Comparison of ENCODE assay signal across 8 cellular contexts in the genomic region with DNA sequence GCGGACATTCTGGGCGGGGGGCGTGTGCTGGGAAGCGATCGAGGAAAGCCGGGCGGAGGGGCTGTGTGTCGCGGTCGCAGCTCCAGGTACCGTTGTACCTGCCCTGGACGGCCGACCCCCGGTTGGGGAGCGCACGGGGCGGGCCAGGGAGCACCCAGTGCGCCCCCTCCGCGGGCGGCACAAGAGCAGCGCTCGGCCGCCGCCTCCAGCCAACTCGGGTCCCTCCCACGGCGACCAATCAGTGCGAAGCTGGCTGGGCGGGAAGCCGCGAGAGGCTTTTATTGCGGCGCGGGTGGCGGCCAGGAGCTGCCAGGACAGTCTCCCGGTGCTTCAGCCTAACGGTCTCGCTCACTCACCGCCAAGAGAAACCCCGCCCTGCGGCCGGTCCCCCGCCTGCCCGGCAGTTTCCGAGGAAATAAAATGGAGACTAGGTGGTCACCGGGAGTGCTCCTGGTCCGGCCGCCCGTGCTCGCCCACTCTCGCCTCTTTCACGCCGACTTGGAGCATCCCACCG. TPM values are rescaled to one million over a fixed set of nuclear protein-coding genes. Genes with fewer than 3 reads are reported as not detected.
DNase-seq lines count a peak whose midpoint lies in the region; ATAC-seq and TF ChIP-seq lines count a peak whose summit lies in the region.

No MANE protein-coding gene starts in this region.

- H3K27ac Mint-ChIP-seq in activated naive CD4-positive, alpha-beta T cell treated with anti-CD3 and anti-CD28 coated beads for 36 hours, result no peak overlapping the region
- no peak overlapping the region for H3K27ac Mint-ChIP-seq in activated naive CD4-positive, alpha-beta T cell treated with anti-CD3 and anti-CD28 coated beads, Interleukin-2, amount 10 ng/mL, durations not matched to agents 7 days and 5 days

- TF ChIP-seq CTCF in lung (IDR thresholded peaks at IDR 0.05; ENCODE audit: control extremely low read depth, extremely low read depth), result no peak

- intact Hi-C loops in activated naive CD4-positive, alpha-beta T cell treated with anti-CD3 and anti-CD28 coated beads for 36 hours (cut with micrococcal nuclease), result loop anchor here (1.0 to 10.0 kb wide), 2 partner anchors 10 to 322 kb away; no protein-coding TSS in a partner anchor

- H3K4me3 ChIP-seq in lung, result no peak overlapping the region

- H3K4me1 ChIP-seq in lung (ENCODE audit: control insufficient read depth in 2 of 2, insufficient read depth in 2 of 2, low read length in 2 of 2), result peaks cover 6 to 18% of the 10 kb centered on the region in 2 donors

- no peaks in the 10 kb centered on the region for H3K9me3 ChIP-seq in lung (ENCODE audit: control insufficient read depth in 2 of 2, insufficient read depth in 1 of 2, low read length in 1 of 2)

- peaks cover 57% of the 10 kb centered on the region for H3K27me3 Mint-ChIP-seq in activated naive CD4-positive, alpha-beta T cell treated with anti-CD3 and anti-CD28 coated beads for 36 hours (ENCODE audit: low read depth)
- H3K27me3 Mint-ChIP-seq in activated naive CD4-positive, alpha-beta T cell treated with anti-CD3 and anti-CD28 coated beads, Interleukin-2, amount 10 ng/mL, durations not matched to agents 7 days and 5 days, result peaks cover 69% of the 10 kb centered on the region

- no peak for DNase-seq in activated naive CD4-positive, alpha-beta T cell treated with anti-CD3 and anti-CD28 coated beads for 36 hours
- no peak for DNase-seq in activated naive CD4-positive, alpha-beta T cell treated with anti-CD3 and anti-CD28 coated beads, Interleukin-2, amount 10 ng/mL, durations not matched to agents 7 days and 5 days
- DNase-seq in NCI-H69 (lab: John Stamatoyannopoulos, UW) (peak; percentile 98), ecto neural progenitor cell (ENCODE audit: low spot score) (peak; percentile 87), lung (ENCODE audit: low spot score) (no peak)

- peaks cover 12% of the 10 kb centered on the region for H3K4me1 Mint-ChIP-seq in activated naive CD4-positive, alpha-beta T cell treated with anti-CD3 and anti-CD28 coated beads for 36 hours (ENCODE audit: low read depth)
- H3K4me1 Mint-ChIP-seq in activated naive CD4-positive, alpha-beta T cell treated with anti-CD3 and anti-CD28 coated beads, Interleukin-2, amount 10 ng/mL, durations not matched to agents 7 days and 5 days, result peaks cover 15% of the 10 kb centered on the region

- CTCF ChIA-PET in activated naive CD4-positive, alpha-beta T cell treated with anti-CD3 and anti-CD28 coated beads for 36 hours (lab: Charles Lee), result no interaction called here
- CTCF ChIA-PET in activated naive CD4-positive, alpha-beta T cell treated with anti-CD3 and anti-CD28 coated beads, Interleukin-2, amount 10 ng/mL, durations not matched to agents 7 days and 5 days (lab: Charles Lee), result no interaction called here

- peak overlapping the region; percentile 61 for H3K4me3 Mint-ChIP-seq in activated naive CD4-positive, alpha-beta T cell treated with anti-CD3 and anti-CD28 coated beads for 36 hours
- H3K4me3 Mint-ChIP-seq in activated naive CD4-positive, alpha-beta T cell treated with anti-CD3 and anti-CD28 coated beads, Interleukin-2, amount 10 ng/mL, durations not matched to agents 7 days and 5 days, result no peak overlapping the region

- peak; percentile 63 for ATAC-seq in lung (ENCODE audit: insufficient read depth, low FRiP score)
- ATAC-seq in GM21825 (IDR thresholded peaks at IDR 0.05; ENCODE audit: unreplicated experiment), result no peak
- no peak for ATAC-seq in HG03520 (IDR thresholded peaks at IDR 0.05; ENCODE audit: unreplicated experiment)

- no peaks in the 10 kb centered on the region for H3K9me3 Mint-ChIP-seq in activated naive CD4-positive, alpha-beta T cell treated with anti-CD3 and anti-CD28 coated beads for 36 hours
- H3K9me3 Mint-ChIP-seq in activated naive CD4-positive, alpha-beta T cell treated with anti-CD3 and anti-CD28 coated beads, Interleukin-2, amount 10 ng/mL, durations not matched to agents 7 days and 5 days, result no peaks in the 10 kb centered on the region

- WGBS in lung, 2 donors, result 1 to 2% methylated on average over 37 to 55 of the region's 55 CpGs

- no peaks in the 10 kb centered on the region for H3K36me3 Mint-ChIP-seq in activated naive CD4-positive, alpha-beta T cell treated with anti-CD3 and anti-CD28 coated beads for 36 hours (ENCODE audit: low read depth)
- peaks cover 2% of the 10 kb centered on the region for H3K36me3 Mint-ChIP-seq in activated naive CD4-positive, alpha-beta T cell treated with anti-CD3 and anti-CD28 coated beads, Interleukin-2, amount 10 ng/mL, durations not matched to agents 7 days and 5 days

- H3K36me3 ChIP-seq in lung (ENCODE audit: control insufficient read depth in 2 of 2, insufficient read depth in 2 of 2, low read length in 2 of 2), result no peaks in the 10 kb centered on the region

- H3K27me3 ChIP-seq in lung (ENCODE audit: control insufficient read depth, insufficient read depth), result peaks cover 4% of the 10 kb centered on the region

- peak overlapping the region in 1 of 2 donors; percentile 92 for H3K27ac ChIP-seq in lung (ENCODE audit: low read depth in 1 of 2, low read length in 1 of 2)
- H3K27ac ChIP-seq in temporal lobe (ENCODE audit: low read depth, low read length), result peak overlapping the region; percentile 89

RNA-seq across cellular contexts. Expression of a gene that starts 1.7 kb away (rescaled TPM):
- total RNA-seq in activated naive CD4-positive, alpha-beta T cell treated with anti-CD3 and anti-CD28 coated beads for 36 hours, result not detected
- total RNA-seq in lung, result 10 to 100 TPM in 1 of 2 donors, 1 to 10 TPM in 1; 4.1 to 36.5 TPM
- polyA plus RNA-seq in lung, result under 1 TPM; 0.28 to 0.58 TPM
- 514 TPM for total RNA-seq in temporal lobe

Comparison
In these comparisons a context has a peak if more than half of its experiments do, and no peak if none do; other contexts are left out.
1. DNase-seq: peak in NCI-H69 (single experiment) and ecto neural progenitor cell (single experiment); none in activated naive CD4-positive, alpha-beta T cell treated with anti-CD3 and anti-CD28 coated beads for 36 hours (single experiment), activated naive CD4-positive, alpha-beta T cell treated with anti-CD3 and anti-CD28 coated beads, Interleukin-2, amount 10 ng/mL, durations not matched to agents 7 days and 5 days (single experiment) and lung (single experiment).
2. RNA of a gene that starts 1.7 kb away (total RNA-seq): 514 TPM in temporal lobe (single experiment); 4.1 to 36.5 TPM in lung and not detected in activated naive CD4-positive, alpha-beta T cell treated with anti-CD3 and anti-CD28 coated beads for 36 hours; every median in the first group is over 10 times any median in the second.